Comparison of ENCODE assay signal across 8 cellular contexts in the genomic region with DNA sequence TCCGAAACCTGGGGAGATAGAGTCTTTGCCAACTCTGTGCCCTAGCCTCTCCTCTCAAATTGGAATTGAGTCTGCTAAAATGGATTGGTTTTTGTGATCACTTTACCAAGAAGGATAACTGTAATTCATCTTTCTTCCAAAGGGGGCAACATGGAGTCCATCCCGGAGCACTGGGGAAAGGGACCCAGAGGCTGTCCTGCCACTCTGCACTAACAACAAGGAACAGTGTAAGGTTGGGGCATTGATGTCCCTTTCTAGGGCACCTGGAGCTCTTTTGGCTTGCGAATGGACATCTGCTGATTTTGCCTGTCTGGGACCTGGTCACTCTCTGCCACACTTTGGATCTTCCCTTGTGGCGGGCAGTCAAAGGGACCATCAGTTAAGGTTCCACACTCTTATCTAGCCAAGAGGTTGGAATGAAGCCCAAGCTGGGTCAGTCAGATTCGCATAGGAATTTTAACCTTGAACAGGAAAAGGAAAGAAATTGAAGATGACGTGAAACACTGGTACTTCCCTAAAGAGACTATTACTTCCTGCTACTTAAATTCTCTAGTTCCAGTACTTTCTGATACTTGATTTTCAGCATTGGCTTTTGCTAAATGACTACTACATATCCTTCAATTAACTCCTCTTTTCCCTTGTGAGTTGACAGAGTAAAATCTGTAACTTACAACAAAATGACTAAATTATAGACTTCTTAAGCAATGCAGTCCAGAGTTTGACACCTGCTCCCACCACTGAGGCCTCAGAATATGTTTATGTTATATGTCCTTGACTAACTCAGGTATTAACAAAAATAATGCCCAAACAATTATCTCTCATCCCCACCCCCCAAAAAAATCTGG.
DNase-seq lines count a peak whose midpoint lies in the region; ATAC-seq and TF ChIP-seq lines count a peak whose summit lies in the region.

No MANE protein-coding gene starts in this region.

- H3K9me3 Mint-ChIP-seq in stimulated activated naive CD8-positive, alpha-beta T cell treated with anti-CD3 and anti-CD28 coated beads, Interleukin-15, Interleukin-2, amounts not matched to agents 100 ng/mL and 50 ng/mL, for 24 hours = peaks cover 3% of the 10 kb centered on the region
- H3K9me3 Mint-ChIP-seq in stimulated activated naive CD8-positive, alpha-beta T cell treated with anti-CD3 and anti-CD28 coated beads, Interleukin-15, amount 100 ng/mL, for 72 hours = peaks cover 0 to 3% of the 10 kb centered on the region in 2 donors

- H3K27ac Mint-ChIP-seq in stimulated activated naive CD8-positive, alpha-beta T cell treated with anti-CD3 and anti-CD28 coated beads, Interleukin-15, Interleukin-2, amounts not matched to agents 100 ng/mL and 50 ng/mL, for 24 hours = peak overlapping the region; percentile 70
- H3K27ac Mint-ChIP-seq in stimulated activated naive CD8-positive, alpha-beta T cell treated with anti-CD3 and anti-CD28 coated beads, Interleukin-15, amount 100 ng/mL, for 72 hours = no peak overlapping the region

- no peak overlapping the region for H3K4me3 Mint-ChIP-seq in stimulated activated naive CD8-positive, alpha-beta T cell treated with anti-CD3 and anti-CD28 coated beads, Interleukin-15, Interleukin-2, amounts not matched to agents 100 ng/mL and 50 ng/mL, for 24 hours
- H3K4me3 Mint-ChIP-seq in stimulated activated naive CD8-positive, alpha-beta T cell treated with anti-CD3 and anti-CD28 coated beads, Interleukin-15, amount 100 ng/mL, for 72 hours = no peak overlapping the region

- intact Hi-C loops in PC-9 (cut with micrococcal nuclease; ENCODE audit: unreplicated experiment) = no loop called here

- peaks cover 60% of the 10 kb centered on the region for H3K4me1 Mint-ChIP-seq in stimulated activated naive CD8-positive, alpha-beta T cell treated with anti-CD3 and anti-CD28 coated beads, Interleukin-15, Interleukin-2, amounts not matched to agents 100 ng/mL and 50 ng/mL, for 24 hours (ENCODE audit: low read depth)
- H3K4me1 Mint-ChIP-seq in stimulated activated naive CD8-positive, alpha-beta T cell treated with anti-CD3 and anti-CD28 coated beads, Interleukin-15, amount 100 ng/mL, for 72 hours = peaks cover 62% of the 10 kb centered on the region

- no peak overlapping the region for H2AFZ ChIP-seq in PC-9

- TF ChIP-seq EP300 in gastroesophageal sphincter (IDR thresholded peaks at IDR 0.05) (no peak), upper lobe of left lung (IDR thresholded peaks at IDR 0.05) (no peak)

- CTCF ChIA-PET in PC-9 (lab: Charles Lee) = no interaction called here

- DNase-seq in stimulated activated naive CD8-positive, alpha-beta T cell treated with anti-CD3 and anti-CD28 coated beads, Interleukin-15, amount 100 ng/mL, for 72 hours = no peak
- DNase-seq in PC-9 (no peak), upper lobe of left lung (no peak), NCI-H1105 (lab: John Stamatoyannopoulos, UW) (no peak)

- no peaks in the 10 kb centered on the region; the same call in 1 of the 2 replicates for H3K4me1 ChIP-seq in PC-9 (replicated peaks; ENCODE audit: insufficient read depth)
- H3K4me1 ChIP-seq in gastroesophageal sphincter = peaks cover 0 to 36% (median 9%) of the 10 kb centered on the region in 3 donors
- H3K4me1 ChIP-seq in upper lobe of left lung = peaks cover 25 to 44% (median 40%) of the 10 kb centered on the region in 4 donors

- POLR2A ChIA-PET in PC-9 (lab: Charles Lee; ENCODE audit: unreplicated experiment) = interaction anchor here (0.8 kb wide), 1 partner anchor 9 kb away, joined by 10 read pairs; no protein-coding TSS in a partner anchor

- no peaks in the 10 kb centered on the region for H3K27me3 Mint-ChIP-seq in stimulated activated naive CD8-positive, alpha-beta T cell treated with anti-CD3 and anti-CD28 coated beads, Interleukin-15, Interleukin-2, amounts not matched to agents 100 ng/mL and 50 ng/mL, for 24 hours
- H3K27me3 Mint-ChIP-seq in stimulated activated naive CD8-positive, alpha-beta T cell treated with anti-CD3 and anti-CD28 coated beads, Interleukin-15, amount 100 ng/mL, for 72 hours = peaks cover 6% of the 10 kb centered on the region

- no peak for ATAC-seq in stimulated activated naive CD8-positive, alpha-beta T cell treated with anti-CD3 and anti-CD28 coated beads, Interleukin-15, amount 100 ng/mL, for 72 hours
- ATAC-seq in gastroesophageal sphincter (no peak), upper lobe of left lung (ENCODE audit: low FRiP score in 2 of 2) (no peak), HG02973 (IDR thresholded peaks at IDR 0.05; ENCODE audit: unreplicated experiment) (no peak), HG03354 (IDR thresholded peaks at IDR 0.05; ENCODE audit: poor library complexity, severe bottlenecking, unreplicated experiment) (no peak)

- TF ChIP-seq CTCF in PC-9 (conservative IDR thresholded peaks at IDR 0.05) (peak; percentile 59), gastroesophageal sphincter (IDR thresholded peaks at IDR 0.05) (peak; percentile 21 to 47 (median 29)), upper lobe of left lung (IDR thresholded peaks at IDR 0.05) (peak; percentile 17 to 47 (median 27))

- 59 to 70% methylated on average over 4 of the region's 6 CpGs for WGBS in gastroesophageal sphincter (ENCODE audit: low coverage in 1 of 2), 2 donors
- WGBS in upper lobe of left lung, 2 donors = 64 to 71% methylated on average over 6 of the region's 6 CpGs

- no peaks in the 10 kb centered on the region for H3F3A ChIP-seq in PC-9 (ENCODE audit: insufficient read depth, low read depth)

- BruUV-seq in PC-9 (replicated peaks; lab: Mats Ljungman, UMichigan) = no TSS peak

- H3K4me3 ChIP-seq in PC-9 (no peak overlapping the region), gastroesophageal sphincter (no peak overlapping the region), upper lobe of left lung (no peak overlapping the region)

- no peak for TF ChIP-seq POLR2A in gastroesophageal sphincter (IDR thresholded peaks at IDR 0.05)
- no peak for TF ChIP-seq POLR2A in upper lobe of left lung (IDR thresholded peaks at IDR 0.05)

- no peaks in the 10 kb centered on the region for H3K79me2 ChIP-seq in PC-9 (ENCODE audit: low read depth)

- H3K27ac ChIP-seq in PC-9 = no peak overlapping the region
- no peak overlapping the region for H3K27ac ChIP-seq in gastroesophageal sphincter
- H3K27ac ChIP-seq in upper lobe of left lung = peak overlapping the region in 1 of 4 donors; percentile 42

- H4K20me1 ChIP-seq in PC-9 (ENCODE audit: insufficient read depth) = no peaks in the 10 kb centered on the region

- H3K36me3 Mint-ChIP-seq in stimulated activated naive CD8-positive, alpha-beta T cell treated with anti-CD3 and anti-CD28 coated beads, Interleukin-15, Interleukin-2, amounts not matched to agents 100 ng/mL and 50 ng/mL, for 24 hours (ENCODE audit: low read depth) = no peaks in the 10 kb centered on the region

- no peak overlapping the region for H3K4me2 ChIP-seq in PC-9

- no peaks in the 10 kb centered on the region for H3K9me2 ChIP-seq in PC-9 (ENCODE audit: insufficient read depth)

- H3K27me3 ChIP-seq in PC-9 (ENCODE audit: insufficient read depth, low read depth) = no peaks in the 10 kb centered on the region
- no peaks in the 10 kb centered on the region for H3K27me3 ChIP-seq in gastroesophageal sphincter
- H3K27me3 ChIP-seq in upper lobe of left lung = no peaks in the 10 kb centered on the region

- H3K36me3 ChIP-seq in PC-9 (ENCODE audit: low read depth) (no peaks in the 10 kb centered on the region), gastroesophageal sphincter (no peaks in the 10 kb centered on the region), upper lobe of left lung (no peaks in the 10 kb centered on the region)

- H3K9me3 ChIP-seq in PC-9 (ENCODE audit: insufficient read depth, low read depth) = no peaks in the 10 kb centered on the region
- H3K9me3 ChIP-seq in gastroesophageal sphincter = no peaks in the 10 kb centered on the region
- H3K9me3 ChIP-seq in upper lobe of left lung = no peaks in the 10 kb centered on the region
